ENCODE assay signal across 14 cellular contexts in genomic region chr16:86961133-86961720, GRCh38.
A peak's percentile ranks its signal among the peaks of the same experiment; 100 is the strongest.
DNase-seq lines count a peak whose midpoint lies in the region; ATAC-seq and TF ChIP-seq lines count a peak whose summit lies in the region.
"Had no signal": no experiment of that assay in that cellular context is flagged by ENCODE, and none has a peak within 500 bp of the region (broad histone marks: within the 10 kb centered on the region; RNA-seq: fewer than 3 reads in every experiment).

No MANE protein-coding gene starts in this region.

- H3K4me3 Mint-ChIP-seq in endothelial cell (ENCODE audit: unreplicated experiment) (peak overlapping the region; percentile 42), neural crest cell (peak overlapping the region; percentile 20)
- H3K4me3 Mint-ChIP-seq: activated CD8-positive, alpha-beta T cell treated with anti-CD3 and anti-CD28 coated beads, Interleukin-2, amount 10 ng/mL, durations not matched to agents 7 days and 5 days; naive thymus-derived CD8-positive, alpha-beta T cell had no signal

- peaks cover 37% of the 10 kb centered on the region for H3K4me1 Mint-ChIP-seq in endothelial cell (ENCODE audit: unreplicated experiment)
- peaks cover 54% of the 10 kb centered on the region for H3K4me1 Mint-ChIP-seq in neural crest cell

- ATAC-seq in HG03159 (IDR thresholded peaks at IDR 0.05; ENCODE audit: unreplicated experiment) = no peak
- ATAC-seq: activated CD8-positive, alpha-beta T cell treated with anti-CD3 and anti-CD28 coated beads, Interleukin-2, amount 10 ng/mL, durations not matched to agents 7 days and 5 days; naive thymus-derived CD8-positive, alpha-beta T cell had no signal

- H3K27me3 Mint-ChIP-seq in endothelial cell (ENCODE audit: unreplicated experiment) (peaks cover 17% of the 10 kb centered on the region), neural crest cell (ENCODE audit: low read depth) (no peaks in the 10 kb centered on the region)

- H3K27ac Mint-ChIP-seq in endothelial cell (ENCODE audit: unreplicated experiment) (no peak overlapping the region), neural crest cell (ENCODE audit: unreplicated experiment) (no peak overlapping the region)
- H3K27ac Mint-ChIP-seq: activated CD8-positive, alpha-beta T cell treated with anti-CD3 and anti-CD28 coated beads, Interleukin-2, amount 10 ng/mL, durations not matched to agents 7 days and 5 days; naive thymus-derived CD8-positive, alpha-beta T cell had no signal

- no peaks in the 10 kb centered on the region for H3K9me3 Mint-ChIP-seq in endothelial cell (ENCODE audit: unreplicated experiment)
- H3K9me3 Mint-ChIP-seq in neural crest cell = no peaks in the 10 kb centered on the region

- peak; percentile 30 for DNase-seq in AG09319 (ENCODE audit: extremely low read depth, low read depth)
- peak; percentile 26 for DNase-seq in LHCN-M2 (ENCODE audit: low read depth)
- DNase-seq in endothelial cell (ENCODE audit: low spot score) = no peak
- no peak for DNase-seq in neural crest cell (ENCODE audit: low read depth, low spot score)
- no peak for DNase-seq in GOT3 (lab: John Stamatoyannopoulos, UW)
- no peak for DNase-seq in epidermal melanocyte (ENCODE audit: insufficient read length, low spot score)
- no peak for DNase-seq in midbrain (lab: John Stamatoyannopoulos, UW)
- DNase-seq: activated CD8-positive, alpha-beta T cell treated with anti-CD3 and anti-CD28 coated beads, Interleukin-2, amount 10 ng/mL, durations not matched to agents 7 days and 5 days; DMS153; KG1; naive thymus-derived CD8-positive, alpha-beta T cell; OCI-M1; stimulated activated CD4-positive, alpha-beta T cell treated with anti-CD3 and anti-CD28 coated beads, Interleukin-2, amount 100 ng/mL, for 24 hours had no signal

- TF ChIP-seq CTCF in AG09319 (IDR thresholded peaks at IDR 0.05; ENCODE audit: low read depth, low read length) (no peak), endothelial cell (IDR thresholded peaks at IDR 0.05; ENCODE audit: unreplicated experiment) (no peak), neural crest cell (conservative IDR thresholded peaks at IDR 0.05) (no peak)

- H3K36me3 Mint-ChIP-seq in endothelial cell (ENCODE audit: low read depth, unreplicated experiment) (no peaks in the 10 kb centered on the region), neural crest cell (ENCODE audit: low read depth) (no peaks in the 10 kb centered on the region)
- H3K36me3 Mint-ChIP-seq: naive thymus-derived CD8-positive, alpha-beta T cell had no signal

Comparison
In these comparisons a context has a peak if more than half of its experiments do, and no peak if none do; other contexts are left out.
1. DNase-seq: peak in AG09319 (single experiment) and LHCN-M2 (single experiment); none in endothelial cell (single experiment), neural crest cell (single experiment), GOT3 (single experiment), epidermal melanocyte (single experiment) and midbrain (single experiment).